Comparison of ENCODE assay signal across 21 cellular contexts in genomic region chr3:50419595-50419994, GRCh38.
"Had no signal": no experiment of that assay in that cellular context is flagged by ENCODE, and none has a peak within 500 bp of the region (broad histone marks: within the 10 kb centered on the region; RNA-seq: fewer than 3 reads in every experiment).

No MANE protein-coding gene starts in this region.

- DNase-seq: dermis blood vessel endothelial cell; effector memory CD4-positive, alpha-beta T cell; foreskin keratinocyte; heart left ventricle; kidney; left lung; mesenchymal stem cell; mucosa of descending colon; naive B cell; sigmoid colon; stimulated activated CD4-positive, alpha-beta T cell treated with anti-CD3 and anti-CD28 coated beads, Interleukin-4, amount 100 ng/mL, for 4 hours; stimulated activated naive CD8-positive, alpha-beta T cell treated with anti-CD3 and anti-CD28 coated beads, Interleukin-15, Interleukin-2, amounts not matched to agents 100 U/mL and 50 U/mL, for 24 hours; substantia nigra; testis; tibial artery had no signal

- H3K27me3 ChIP-seq: esophagus muscularis mucosa, gastroesophageal sphincter, heart left ventricle, hepatocyte, left lung, right atrium auricular region, sigmoid colon, testis, tibial artery had no signal

- H3K79me2 ChIP-seq: hepatocyte had no signal

- H2AFZ ChIP-seq: hepatocyte had no signal

- H3K4me2 ChIP-seq: hepatocyte had no signal

- H3K36me3 ChIP-seq: esophagus muscularis mucosa, gastroesophageal sphincter, heart left ventricle, left lung, prostate gland, right atrium auricular region, sigmoid colon, tibial artery had no signal

- H3K4me1 ChIP-seq: esophagus muscularis mucosa, foreskin keratinocyte, gastroesophageal sphincter, heart left ventricle, left lung, prostate gland, right atrium auricular region, sigmoid colon, testis, tibial artery had no signal

- H3K9me3 ChIP-seq: esophagus muscularis mucosa, gastroesophageal sphincter, heart left ventricle, left lung, mucosa of descending colon, prostate gland, right atrium auricular region, sigmoid colon, testis, tibial artery had no signal

- H3K4me3 ChIP-seq: coronary artery, esophagus muscularis mucosa, gastroesophageal sphincter, heart left ventricle, hepatocyte, left lung, mucosa of descending colon, prostate gland, right atrium auricular region, sigmoid colon, testis, tibial artery had no signal

- H3K27ac ChIP-seq: coronary artery, esophagus muscularis mucosa, foreskin keratinocyte, gastroesophageal sphincter, heart left ventricle, hepatocyte, left lung, prostate gland, right atrium auricular region, sigmoid colon, testis, tibial artery had no signal
